ENCODE assay signal across 10 cellular contexts in the genomic region with DNA sequence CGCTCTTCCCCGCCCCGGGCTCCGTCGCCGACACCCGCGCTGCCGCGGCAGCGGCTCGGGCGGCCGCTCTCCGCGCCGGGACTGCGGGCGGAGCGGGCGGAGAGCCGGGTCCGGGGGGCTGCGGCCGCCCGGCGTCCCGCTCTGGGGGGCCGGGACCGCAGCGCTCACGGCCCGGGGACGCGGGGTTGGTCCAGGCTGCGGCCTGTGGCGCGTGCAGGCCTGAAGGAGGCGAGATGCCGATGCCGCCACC. TPM values are rescaled to one million over a fixed set of nuclear protein-coding genes. Genes with fewer than 3 reads are reported as not detected.
A peak's percentile ranks its signal among the peaks of the same experiment; 100 is the strongest.
DNase-seq lines count a peak whose midpoint lies in the region; ATAC-seq and TF ChIP-seq lines count a peak whose summit lies in the region.
"Had no signal": no experiment of that assay in that cellular context is flagged by ENCODE, and none has a peak within 500 bp of the region (broad histone marks: within the 10 kb centered on the region; RNA-seq: fewer than 3 reads in every experiment).

No MANE protein-coding gene starts in this region.

- H3K9me3 Mint-ChIP-seq in CD4-positive, alpha-beta T cell, result no peaks in the 10 kb centered on the region
- H3K9me3 Mint-ChIP-seq in osteocyte (ENCODE audit: unreplicated experiment), result no peaks in the 10 kb centered on the region
- H3K9me3 Mint-ChIP-seq: activated B cell treated with CpG ODN at 0.5 μM for 24 hours; stimulated activated naive CD8-positive, alpha-beta T cell treated with anti-CD3 and anti-CD28 coated beads, Interleukin-15, Interleukin-2, amounts not matched to agents 100 ng/mL and 50 ng/mL, for 24 hours had no signal

- peak overlapping the region; percentile 84 for H3K9ac ChIP-seq in NT2/D1 (ENCODE audit: insufficient read length, low read depth)

- intact Hi-C loops in CD4-positive, alpha-beta T cell (cut with DNase I, micrococcal nuclease), result loop anchor here in 1 of 2 experiments (5.0 to 10.0 kb wide), 3 partner anchors 163 to 1116 kb away; partner anchors contain the start of genes CEP44, FBXO8, HMGB2 and SAP30
- intact Hi-C loops in esophagus muscularis mucosa (cut with DNase I), result no loop called here

- no peak overlapping the region for H3K27ac Mint-ChIP-seq in CD4-positive, alpha-beta T cell
- no peak overlapping the region for H3K27ac Mint-ChIP-seq in osteocyte (ENCODE audit: unreplicated experiment)

- no peak overlapping the region for H3K4me3 Mint-ChIP-seq in CD4-positive, alpha-beta T cell
- H3K4me3 Mint-ChIP-seq in osteocyte (ENCODE audit: unreplicated experiment), result peak overlapping the region; percentile 29

- no peak for DNase-seq in CD4-positive, alpha-beta T cell
- no peak for DNase-seq in NT2/D1 (ENCODE audit: low read depth, low spot score)
- no peak for DNase-seq in esophagus muscularis mucosa (ENCODE audit: extremely low spot score)
- DNase-seq in osteocyte (ENCODE audit: extremely low spot score, unreplicated experiment), result no peak
- no peak for DNase-seq in NCI-H1417 (lab: John Stamatoyannopoulos, UW)
- no peak for DNase-seq in NCI-H2081 treated with DMSO at 0.1 percent for 48 hours (lab: John Stamatoyannopoulos, UW)

- H3K27me3 Mint-ChIP-seq in CD4-positive, alpha-beta T cell, result no peaks in the 10 kb centered on the region
- H3K27me3 Mint-ChIP-seq in osteocyte (ENCODE audit: unreplicated experiment), result no peaks in the 10 kb centered on the region
- H3K27me3 Mint-ChIP-seq: activated B cell treated with CpG ODN at 0.5 μM for 24 hours; stimulated activated naive CD8-positive, alpha-beta T cell treated with anti-CD3 and anti-CD28 coated beads, Interleukin-15, Interleukin-2, amounts not matched to agents 100 ng/mL and 50 ng/mL, for 24 hours had no signal

- TF ChIP-seq POLR2A in esophagus muscularis mucosa (IDR thresholded peaks at IDR 0.05; ENCODE audit: low read depth), result no peak

- POLR2A ChIA-PET in CD4-positive, alpha-beta T cell (lab: Charles Lee), result interaction anchor here (1.0 to 2.2 kb wide), 3 partner anchors 9 to 202 kb away, joined by 3 to 21 read pairs (median 15); partner anchors contain the start of genes HMGB2 and SAP30

- H3K9me3 ChIP-seq in CD4-positive, alpha-beta T cell (ENCODE audit: control insufficient read depth, low read length), result no peaks in the 10 kb centered on the region
- no peaks in the 10 kb centered on the region for H3K9me3 ChIP-seq in NT2/D1 (ENCODE audit: insufficient read depth, low read length)
- no peaks in the 10 kb centered on the region for H3K9me3 ChIP-seq in esophagus muscularis mucosa

- CTCF ChIA-PET in CD4-positive, alpha-beta T cell (lab: Charles Lee), result no interaction called here

- no peak for TF ChIP-seq CTCF in CD4-positive, alpha-beta T cell (IDR thresholded peaks at IDR 0.05)
- TF ChIP-seq CTCF in esophagus muscularis mucosa (IDR thresholded peaks at IDR 0.05) (no peak), osteocyte (IDR thresholded peaks at IDR 0.05) (no peak)

- no peak for ATAC-seq in CD4-positive, alpha-beta T cell (ENCODE audit: poor library complexity)
- ATAC-seq in GM21423 (IDR thresholded peaks at IDR 0.05; ENCODE audit: unreplicated experiment) (no peak), GM19455 (IDR thresholded peaks at IDR 0.05; ENCODE audit: unreplicated experiment) (no peak)

- 0% methylated on average over 11 of the region's 41 CpGs for WGBS in esophagus muscularis mucosa

- peak overlapping the region; percentile 30 for H3K27ac ChIP-seq in CD4-positive, alpha-beta T cell (ENCODE audit: low read depth, low read length)
- peak overlapping the region; percentile 91 to 95 (median 93) for H3K27ac ChIP-seq in esophagus muscularis mucosa (replicated peaks in 1 of 4)

- H3K4me3 ChIP-seq in NT2/D1 (ENCODE audit: insufficient read length, low read depth), result peak overlapping the region; percentile 67
- peak overlapping the region; percentile 88 to 99 (median 92) for H3K4me3 ChIP-seq in esophagus muscularis mucosa

- peaks cover 7% of the 10 kb centered on the region for H3K36me3 Mint-ChIP-seq in CD4-positive, alpha-beta T cell (ENCODE audit: low read depth)
- H3K36me3 Mint-ChIP-seq in osteocyte (ENCODE audit: unreplicated experiment), result peaks cover 2% of the 10 kb centered on the region

- H3K4me1 ChIP-seq in NT2/D1 (ENCODE audit: insufficient read depth, insufficient read length), result peaks cover 2% of the 10 kb centered on the region
- H3K4me1 ChIP-seq in esophagus muscularis mucosa, result peaks cover 7 to 29% (median 23%) of the 10 kb centered on the region in 4 donors

- H3K36me3 ChIP-seq in NT2/D1 (ENCODE audit: insufficient read depth, insufficient read length, low read length) (peaks cover 18% of the 10 kb centered on the region), esophagus muscularis mucosa (peaks cover 0 to 4% (median 0%) of the 10 kb centered on the region in 4 donors)

- peaks cover 55% of the 10 kb centered on the region for H3K4me1 Mint-ChIP-seq in CD4-positive, alpha-beta T cell (ENCODE audit: low read depth)
- peaks cover 29% of the 10 kb centered on the region for H3K4me1 Mint-ChIP-seq in osteocyte (ENCODE audit: unreplicated experiment)

- no peak for TF ChIP-seq EP300 in esophagus muscularis mucosa (IDR thresholded peaks at IDR 0.05)

- H3K27me3 ChIP-seq in CD4-positive, alpha-beta T cell (ENCODE audit: control insufficient read depth, insufficient read depth, low read length), result no peaks in the 10 kb centered on the region
- H3K27me3 ChIP-seq in NT2/D1 (ENCODE audit: insufficient read depth, insufficient read length), result no peaks in the 10 kb centered on the region
- no peaks in the 10 kb centered on the region for H3K27me3 ChIP-seq in esophagus muscularis mucosa

RNA-seq across cellular contexts. Expression of gene GALNT7, which starts 0.5 kb away (rescaled TPM):
- total RNA-seq in CD4-positive, alpha-beta T cell, result 1 to 10 TPM; 4.6 to 4.8 TPM
- total RNA-seq in esophagus muscularis mucosa (10 to 100 TPM in 3 of 4 donors, 1 to 10 TPM in 1; 9.6 to 20.2 (median 12.9) TPM), osteocyte (35.0 and 38.5 TPM in 2 replicates)
